Comparison of ENCODE assay signal across 11 cellular contexts in genomic region chr12:48336564-48336963, GRCh38. TPM values are rescaled to one million over a fixed set of nuclear protein-coding genes. Genes with fewer than 3 reads are reported as not detected.
DNase-seq lines count a peak whose midpoint lies in the region; ATAC-seq and TF ChIP-seq lines count a peak whose summit lies in the region.
"Had no signal": no experiment of that assay in that cellular context is flagged by ENCODE, and none has a peak within 500 bp of the region (broad histone marks: within the 10 kb centered on the region; RNA-seq: fewer than 3 reads in every experiment).

No MANE protein-coding gene starts in this region.

- H3K27me3 ChIP-seq in endodermal cell (ENCODE audit: control insufficient read depth, insufficient read depth, low read length, poor library complexity, severe bottlenecking) (no peaks in the 10 kb centered on the region), smooth muscle cell (ENCODE audit: low read depth) (no peaks in the 10 kb centered on the region)

- H3F3A ChIP-seq in smooth muscle cell (ENCODE audit: low read depth) = peaks cover 31% of the 10 kb centered on the region

- WGBS in endodermal cell (ENCODE audit: insufficient coverage in 1 of 2, insufficient read length in 1 of 2), 2 experiments = 60 to 66% methylated on average over 1 to 4 of the region's 4 CpGs
- WGBS in smooth muscle cell (ENCODE audit: low lambda C conversion rate) = 58% methylated on average over 4 of the region's 4 CpGs

- H3K79me2 ChIP-seq in smooth muscle cell (ENCODE audit: low read depth) = no peaks in the 10 kb centered on the region

- peaks cover 12% of the 10 kb centered on the region for H3K4me1 Mint-ChIP-seq in activated CD8-positive, alpha-beta T cell treated with anti-CD3 and anti-CD28 coated beads for 36 hours (ENCODE audit: low read depth)
- peaks cover under 1% of the 10 kb centered on the region for H3K4me1 Mint-ChIP-seq in activated CD8-positive, alpha-beta T cell treated with anti-CD3 and anti-CD28 coated beads, Interleukin-2, amount 10 ng/mL, durations not matched to agents 7 days and 5 days (ENCODE audit: low read depth)
- H3K4me1 Mint-ChIP-seq in endodermal cell = no peaks in the 10 kb centered on the region
- peaks cover 1% of the 10 kb centered on the region for H3K4me1 Mint-ChIP-seq in activated CD4-positive, alpha-beta T cell treated with anti-CD3 and anti-CD28 coated beads, Interleukin-2, amount 10 ng/mL, durations not matched to agents 7 days and 5 days
- H3K4me1 Mint-ChIP-seq: activated naive CD4-positive, alpha-beta T cell treated with anti-CD3 and anti-CD28 coated beads, Interleukin-2, amount 10 ng/mL, durations not matched to agents 7 days and 5 days had no signal

- H3K9me3 ChIP-seq in endodermal cell (ENCODE audit: control insufficient read depth, low read length) (no peaks in the 10 kb centered on the region), smooth muscle cell (replicated peaks; ENCODE audit: low read depth) (no peaks in the 10 kb centered on the region)

- no peak overlapping the region for H2AFZ ChIP-seq in smooth muscle cell (ENCODE audit: low read depth)

- H3K9ac ChIP-seq in endodermal cell (ENCODE audit: extremely low read depth, low read length, poor library complexity, severe bottlenecking) = no peak overlapping the region
- H3K9ac ChIP-seq in smooth muscle cell (ENCODE audit: low read depth) = no peak overlapping the region

- CTCF ChIA-PET in activated CD8-positive, alpha-beta T cell treated with anti-CD3 and anti-CD28 coated beads for 36 hours (lab: Charles Lee) = no interaction called here
- CTCF ChIA-PET in activated CD8-positive, alpha-beta T cell treated with anti-CD3 and anti-CD28 coated beads, Interleukin-2, amount 10 ng/mL, durations not matched to agents 7 days and 5 days (lab: Charles Lee) = no interaction called here
- CTCF ChIA-PET in activated CD4-positive, alpha-beta T cell treated with anti-CD3 and anti-CD28 coated beads, Interleukin-2, amount 10 ng/mL, durations not matched to agents 7 days and 5 days (lab: Charles Lee) = no interaction called here

- H3K27me3 Mint-ChIP-seq in activated CD8-positive, alpha-beta T cell treated with anti-CD3 and anti-CD28 coated beads for 36 hours = no peaks in the 10 kb centered on the region
- no peaks in the 10 kb centered on the region for H3K27me3 Mint-ChIP-seq in activated CD8-positive, alpha-beta T cell treated with anti-CD3 and anti-CD28 coated beads, Interleukin-2, amount 10 ng/mL, durations not matched to agents 7 days and 5 days (ENCODE audit: low read depth)
- peaks cover 7% of the 10 kb centered on the region for H3K27me3 Mint-ChIP-seq in endodermal cell (ENCODE audit: insufficient read depth)
- H3K27me3 Mint-ChIP-seq in activated CD4-positive, alpha-beta T cell treated with anti-CD3 and anti-CD28 coated beads, Interleukin-2, amount 10 ng/mL, durations not matched to agents 7 days and 5 days = no peaks in the 10 kb centered on the region
- H3K27me3 Mint-ChIP-seq: activated naive CD4-positive, alpha-beta T cell treated with anti-CD3 and anti-CD28 coated beads, Interleukin-2, amount 10 ng/mL, durations not matched to agents 7 days and 5 days had no signal

- H3K4me3 Mint-ChIP-seq in activated CD8-positive, alpha-beta T cell treated with anti-CD3 and anti-CD28 coated beads for 36 hours = no peak overlapping the region
- H3K4me3 Mint-ChIP-seq in activated CD8-positive, alpha-beta T cell treated with anti-CD3 and anti-CD28 coated beads, Interleukin-2, amount 10 ng/mL, durations not matched to agents 7 days and 5 days = no peak overlapping the region
- H3K4me3 Mint-ChIP-seq in endodermal cell = no peak overlapping the region
- H3K4me3 Mint-ChIP-seq in activated CD4-positive, alpha-beta T cell treated with anti-CD3 and anti-CD28 coated beads, Interleukin-2, amount 10 ng/mL, durations not matched to agents 7 days and 5 days = no peak overlapping the region
- H3K4me3 Mint-ChIP-seq: activated naive CD4-positive, alpha-beta T cell treated with anti-CD3 and anti-CD28 coated beads, Interleukin-2, amount 10 ng/mL, durations not matched to agents 7 days and 5 days had no signal

- H3K27ac Mint-ChIP-seq in activated CD8-positive, alpha-beta T cell treated with anti-CD3 and anti-CD28 coated beads for 36 hours = no peak overlapping the region
- no peak overlapping the region for H3K27ac Mint-ChIP-seq in activated CD8-positive, alpha-beta T cell treated with anti-CD3 and anti-CD28 coated beads, Interleukin-2, amount 10 ng/mL, durations not matched to agents 7 days and 5 days
- H3K27ac Mint-ChIP-seq in endodermal cell = no peak overlapping the region
- no peak overlapping the region for H3K27ac Mint-ChIP-seq in activated CD4-positive, alpha-beta T cell treated with anti-CD3 and anti-CD28 coated beads, Interleukin-2, amount 10 ng/mL, durations not matched to agents 7 days and 5 days
- H3K27ac Mint-ChIP-seq: activated naive CD4-positive, alpha-beta T cell treated with anti-CD3 and anti-CD28 coated beads, Interleukin-2, amount 10 ng/mL, durations not matched to agents 7 days and 5 days had no signal

- ATAC-seq in activated CD8-positive, alpha-beta T cell treated with anti-CD3 and anti-CD28 coated beads for 36 hours = no peak
- ATAC-seq in activated CD8-positive, alpha-beta T cell treated with anti-CD3 and anti-CD28 coated beads, Interleukin-2, amount 10 ng/mL, durations not matched to agents 7 days and 5 days = no peak

- H3K27ac ChIP-seq in endodermal cell (ENCODE audit: low read depth, low read length) = no peak overlapping the region
- peak overlapping the region; percentile 1 for H3K27ac ChIP-seq in smooth muscle cell (ENCODE audit: low read depth)

- no peaks in the 10 kb centered on the region for H4K20me1 ChIP-seq in smooth muscle cell (ENCODE audit: low read depth)

- intact Hi-C loops in activated CD8-positive, alpha-beta T cell treated with anti-CD3 and anti-CD28 coated beads for 36 hours (cut with micrococcal nuclease) = no loop called here

- peaks cover 7% of the 10 kb centered on the region for H3K9me3 Mint-ChIP-seq in activated CD8-positive, alpha-beta T cell treated with anti-CD3 and anti-CD28 coated beads for 36 hours
- peaks cover 7% of the 10 kb centered on the region for H3K9me3 Mint-ChIP-seq in activated CD8-positive, alpha-beta T cell treated with anti-CD3 and anti-CD28 coated beads, Interleukin-2, amount 10 ng/mL, durations not matched to agents 7 days and 5 days (ENCODE audit: insufficient read depth)
- H3K9me3 Mint-ChIP-seq in endodermal cell = no peaks in the 10 kb centered on the region
- no peaks in the 10 kb centered on the region for H3K9me3 Mint-ChIP-seq in activated CD4-positive, alpha-beta T cell treated with anti-CD3 and anti-CD28 coated beads, Interleukin-2, amount 10 ng/mL, durations not matched to agents 7 days and 5 days
- H3K9me3 Mint-ChIP-seq: activated naive CD4-positive, alpha-beta T cell treated with anti-CD3 and anti-CD28 coated beads, Interleukin-2, amount 10 ng/mL, durations not matched to agents 7 days and 5 days had no signal

- peaks cover 14% of the 10 kb centered on the region for H3K36me3 Mint-ChIP-seq in activated CD8-positive, alpha-beta T cell treated with anti-CD3 and anti-CD28 coated beads for 36 hours (ENCODE audit: low read depth)
- H3K36me3 Mint-ChIP-seq in activated CD8-positive, alpha-beta T cell treated with anti-CD3 and anti-CD28 coated beads, Interleukin-2, amount 10 ng/mL, durations not matched to agents 7 days and 5 days (ENCODE audit: low read depth) = peaks cover 15% of the 10 kb centered on the region
- no peaks in the 10 kb centered on the region for H3K36me3 Mint-ChIP-seq in endodermal cell (ENCODE audit: low read depth)
- H3K36me3 Mint-ChIP-seq in activated CD4-positive, alpha-beta T cell treated with anti-CD3 and anti-CD28 coated beads, Interleukin-2, amount 10 ng/mL, durations not matched to agents 7 days and 5 days (ENCODE audit: low read depth) = peaks cover 23% of the 10 kb centered on the region

- TF ChIP-seq CTCF in activated CD8-positive, alpha-beta T cell treated with anti-CD3 and anti-CD28 coated beads for 36 hours (IDR thresholded peaks at IDR 0.05) = no peak
- peak; percentile 69 for TF ChIP-seq CTCF in endodermal cell (conservative IDR thresholded peaks at IDR 0.05)
- TF ChIP-seq CTCF in smooth muscle cell (IDR thresholded peaks at IDR 0.05; ENCODE audit: borderline replicate concordance, insufficient read depth, poor library complexity, severe bottlenecking) = peak; percentile 3

- no peak overlapping the region for H3K4me2 ChIP-seq in smooth muscle cell

- DNase-seq in activated CD8-positive, alpha-beta T cell treated with anti-CD3 and anti-CD28 coated beads for 36 hours = peak; percentile 7
- no peak for DNase-seq in activated CD8-positive, alpha-beta T cell treated with anti-CD3 and anti-CD28 coated beads, Interleukin-2, amount 10 ng/mL, durations not matched to agents 7 days and 5 days
- peak; percentile 14 for DNase-seq in NAMALWA (ENCODE audit: low spot score)
- peak; percentile 83 for DNase-seq in endodermal cell
- DNase-seq in smooth muscle cell (lab: John Stamatoyannopoulos, UW; ENCODE audit: unreplicated experiment) = no peak
- no peak for DNase-seq in activated CD4-positive, alpha-beta T cell treated with anti-CD3 and anti-CD28 coated beads, Interleukin-2, amount 10 ng/mL, durations not matched to agents 7 days and 5 days
- no peak for DNase-seq in HuH-7.5 (ENCODE audit: low spot score)
- no peak for DNase-seq in activated T-cell treated with anti-CD3 and anti-CD28 coated beads, Interleukin-2, amount 50 U/mL, for 1 hour
- DNase-seq: activated naive CD4-positive, alpha-beta T cell treated with anti-CD3 and anti-CD28 coated beads, Interleukin-2, amount 10 ng/mL, durations not matched to agents 7 days and 5 days; foreskin melanocyte; NCI-H187 had no signal

- H3K36me3 ChIP-seq in endodermal cell (ENCODE audit: control insufficient read depth, insufficient read depth, low read length) = no peaks in the 10 kb centered on the region
- H3K36me3 ChIP-seq in smooth muscle cell (ENCODE audit: low read depth) = no peaks in the 10 kb centered on the region

- H3K4me1 ChIP-seq in endodermal cell (ENCODE audit: control insufficient read depth, insufficient read depth, low read length) (no peaks in the 10 kb centered on the region), smooth muscle cell (ENCODE audit: low read depth) (no peaks in the 10 kb centered on the region)

- POLR2A ChIA-PET in activated CD8-positive, alpha-beta T cell treated with anti-CD3 and anti-CD28 coated beads for 36 hours (lab: Charles Lee) = interaction anchor here (0.6 kb wide), 1 partner anchor 13 kb away, joined by 3 read pairs; no protein-coding TSS in a partner anchor
- POLR2A ChIA-PET in activated CD8-positive, alpha-beta T cell treated with anti-CD3 and anti-CD28 coated beads, Interleukin-2, amount 10 ng/mL, durations not matched to agents 7 days and 5 days (lab: Charles Lee) = no interaction called here
- POLR2A ChIA-PET in activated CD4-positive, alpha-beta T cell treated with anti-CD3 and anti-CD28 coated beads, Interleukin-2, amount 10 ng/mL, durations not matched to agents 7 days and 5 days (lab: Charles Lee) = no interaction called here

- H3K4me3 ChIP-seq in endodermal cell (ENCODE audit: low read length) = no peak overlapping the region
- H3K4me3 ChIP-seq in smooth muscle cell = no peak overlapping the region

RNA-seq across cellular contexts. Expression of gene ZNF641, which starts 14.2 kb away (rescaled TPM):
- 1 to 10 TPM; 5.0 to 5.1 TPM for total RNA-seq in activated CD8-positive, alpha-beta T cell treated with anti-CD3 and anti-CD28 coated beads for 36 hours
- total RNA-seq in activated CD8-positive, alpha-beta T cell treated with anti-CD3 and anti-CD28 coated beads, Interleukin-2, amount 10 ng/mL, durations not matched to agents 7 days and 5 days = 10 to 100 TPM; 10.6 to 14.1 TPM
- total RNA-seq in endodermal cell = 10 to 100 TPM in 1 of 2 donors, 1 to 10 TPM in 1; 9.4 to 12.5 TPM
- polyA plus RNA-seq in endodermal cell (2013, experiment 1 of 2) = 12.5 TPM
- 11.2 TPM for polyA plus RNA-seq in endodermal cell (2013, experiment 2 of 2)
- total RNA-seq in smooth muscle cell = 28.1 and 61.4 TPM in 2 replicates
- 19.4 and 22.6 TPM in 2 replicates for polyA plus RNA-seq in smooth muscle cell
- 10 to 100 TPM; 21.5 to 24.0 TPM for total RNA-seq in activated CD4-positive, alpha-beta T cell treated with anti-CD3 and anti-CD28 coated beads, Interleukin-2, amount 10 ng/mL, durations not matched to agents 7 days and 5 days

Comparison
In these comparisons a context has a peak if more than half of its experiments do, and no peak if none do; other contexts are left out.
1. DNase-seq: peak in activated CD8-positive, alpha-beta T cell treated with anti-CD3 and anti-CD28 coated beads for 36 hours (single experiment), NAMALWA (single experiment) and endodermal cell (single experiment); none in activated CD8-positive, alpha-beta T cell treated with anti-CD3 and anti-CD28 coated beads, Interleukin-2, amount 10 ng/mL, durations not matched to agents 7 days and 5 days (single experiment), smooth muscle cell (single experiment), activated CD4-positive, alpha-beta T cell treated with anti-CD3 and anti-CD28 coated beads, Interleukin-2, amount 10 ng/mL, durations not matched to agents 7 days and 5 days (single experiment), HuH-7.5 (single experiment) and activated T-cell treated with anti-CD3 and anti-CD28 coated beads, Interleukin-2, amount 50 U/mL, for 1 hour (single experiment).